9 cellular contexts compared by ENCODE assay signal in genomic region chr5:151656311-151656710, GRCh38. TPM values are rescaled to one million over a fixed set of nuclear protein-coding genes. Genes with fewer than 3 reads are reported as not detected.
"Had no signal": no experiment of that assay in that cellular context is flagged by ENCODE, and none has a peak within 500 bp of the region (broad histone marks: within the 10 kb centered on the region; RNA-seq: fewer than 3 reads in every experiment).

No MANE protein-coding gene starts in this region.

- FAIRE-seq: HepG2, HTR-8/SVneo had no signal

- DNase-seq: IMR-90, KBM-7, KG1 had no signal

- H3K27ac Mint-ChIP-seq: IgD-negative memory B cell had no signal

- H3K9ac ChIP-seq: KMS-11 had no signal

- H3K27me3 Mint-ChIP-seq: IgD-negative memory B cell had no signal

- H3K9me3 Mint-ChIP-seq: IgD-negative memory B cell had no signal

- H3K27ac ChIP-seq: HL-60, KMS-11 had no signal

- H3K36me3 Mint-ChIP-seq: IgD-negative memory B cell had no signal

- H3K4me2 ChIP-seq: KMS-11 had no signal

- H3K4me3 Mint-ChIP-seq: IgD-negative memory B cell had no signal

RNA-seq across cellular contexts. Expression of gene SPARC, which starts 30.4 kb away (rescaled TPM):
- total RNA-seq: HT-29 had no signal
